In genomic region chr9:36161187-36161586, GRCh38 we compare ENCODE assay signal across 17 cellular contexts. TPM values are rescaled to one million over a fixed set of nuclear protein-coding genes. Genes with fewer than 3 reads are reported as not detected.
DNase-seq lines count a peak whose midpoint lies in the region; ATAC-seq, FAIRE-seq and TF ChIP-seq lines count a peak whose summit lies in the region.
"Had no signal": no experiment of that assay in that cellular context is flagged by ENCODE, and none has a peak within 500 bp of the region (broad histone marks: within the 10 kb centered on the region; RNA-seq: fewer than 3 reads in every experiment).

No MANE protein-coding gene starts in this region.

- ATAC-seq in left cardiac atrium, result no peak
- no peak for ATAC-seq in naive thymus-derived CD4-positive, alpha-beta T cell
- no peak for ATAC-seq in foreskin keratinocyte
- ATAC-seq: HCT116 had no signal

- POLR2A ChIA-PET in naive thymus-derived CD4-positive, alpha-beta T cell (lab: Charles Lee), result interaction anchor here (0.6 kb wide), 2 partner anchors 60 to 76 kb away, joined by 3 read pairs; no protein-coding TSS in a partner anchor

- H3K4me3 Mint-ChIP-seq in chondrocyte (ENCODE audit: unreplicated experiment), result no peak overlapping the region
- no peak overlapping the region for H3K4me3 Mint-ChIP-seq in naive thymus-derived CD4-positive, alpha-beta T cell
- H3K4me3 Mint-ChIP-seq: activated CD4-positive, alpha-beta memory T cell treated with anti-CD3 and anti-CD28 coated beads, Interleukin-2, amount 10 ng/mL, durations not matched to agents 7 days and 5 days; naive B cell; T-helper 2 cell treated with Interferon-gamma antibody and Interleukin-4, amounts not matched to agents 5 μg/mL and 100 μg/mL, for 36 hours had no signal

- H3K27ac ChIP-seq in right atrium auricular region (peak overlapping the region; percentile 48 to 77), vagina (peak overlapping the region; percentile 89), foreskin keratinocyte (no peak overlapping the region)
- no peak overlapping the region for H3K27ac ChIP-seq in naive thymus-derived CD4-positive, alpha-beta T cell (ENCODE audit: low read depth, low read length)

- TF ChIP-seq POLR2A in vagina (IDR thresholded peaks at IDR 0.05) (no peak), GM12891 (IDR thresholded peaks at IDR 0.05; ENCODE audit: low read depth, low read length) (no peak)

- H3K9me3 Mint-ChIP-seq in chondrocyte (ENCODE audit: low read depth), result no peaks in the 10 kb centered on the region
- peaks cover 0 to 3% (median 0%) of the 10 kb centered on the region in 11 donors for H3K9me3 Mint-ChIP-seq in naive thymus-derived CD4-positive, alpha-beta T cell

- peaks cover 16% of the 10 kb centered on the region for H3K36me3 Mint-ChIP-seq in chondrocyte (ENCODE audit: low read depth)
- peaks cover 0 to 42% (median 11%) of the 10 kb centered on the region in 5 donors for H3K36me3 Mint-ChIP-seq in naive thymus-derived CD4-positive, alpha-beta T cell

- H3K27me3 Mint-ChIP-seq in chondrocyte (ENCODE audit: low read depth), result no peaks in the 10 kb centered on the region
- peaks cover 0 to 5% (median 0%) of the 10 kb centered on the region in 5 donors for H3K27me3 Mint-ChIP-seq in naive thymus-derived CD4-positive, alpha-beta T cell
- H3K27me3 Mint-ChIP-seq: activated CD4-positive, alpha-beta memory T cell treated with anti-CD3 and anti-CD28 coated beads, Interleukin-2, amount 10 ng/mL, durations not matched to agents 7 days and 5 days; naive B cell had no signal

- peak overlapping the region; percentile 99 for H3K27ac Mint-ChIP-seq in chondrocyte (ENCODE audit: unreplicated experiment)
- peak overlapping the region in 7 of 9 donors; percentile 6 to 89 (median 63) for H3K27ac Mint-ChIP-seq in naive thymus-derived CD4-positive, alpha-beta T cell
- H3K27ac Mint-ChIP-seq: activated CD4-positive, alpha-beta memory T cell treated with anti-CD3 and anti-CD28 coated beads, Interleukin-2, amount 10 ng/mL, durations not matched to agents 7 days and 5 days; T-helper 2 cell treated with Interferon-gamma antibody and Interleukin-4, amounts not matched to agents 5 μg/mL and 100 μg/mL, for 36 hours had no signal

- no peak for FAIRE-seq in GM12891 (lab: Jason Lieb, UNC)

- DNase-seq in right atrium auricular region (ENCODE audit: low spot score) (no peak), left cardiac atrium (no peak), chondrocyte (ENCODE audit: low spot score) (peak; percentile 2), vagina (ENCODE audit: extremely low spot score in 2 of 2) (no peak), foreskin keratinocyte (no peak), GM12891 (ENCODE audit: insufficient read length, low spot score) (no peak), mucosa of gallbladder (ENCODE audit: low spot score) (no peak)
- no peak for DNase-seq in naive thymus-derived CD4-positive, alpha-beta T cell
- DNase-seq: activated CD4-positive, alpha-beta memory T cell treated with anti-CD3 and anti-CD28 coated beads, Interleukin-2, amount 10 ng/mL, durations not matched to agents 7 days and 5 days; DMS79 treated with DMSO at 0.1 percent for 48 hours; naive B cell; NCI-H1417 treated with DMSO at 0.1 percent for 48 hours; NCI-H510A; Peyer's patch had no signal

- H3K4me1 Mint-ChIP-seq in chondrocyte (ENCODE audit: low read depth), result peaks cover 79% of the 10 kb centered on the region
- H3K4me1 Mint-ChIP-seq in naive thymus-derived CD4-positive, alpha-beta T cell, result peaks cover under 1 to 19% (median 11%) of the 10 kb centered on the region in 7 donors

- peaks cover 0 to 43% of the 10 kb centered on the region in 2 donors for H3K4me1 ChIP-seq in right atrium auricular region
- peaks cover 0 to 2% of the 10 kb centered on the region in 2 donors for H3K4me1 ChIP-seq in naive thymus-derived CD4-positive, alpha-beta T cell (ENCODE audit: control insufficient read depth in 2 of 2, insufficient read depth in 2 of 2, low read length in 2 of 2)
- peaks cover 40% of the 10 kb centered on the region for H3K4me1 ChIP-seq in vagina
- no peaks in the 10 kb centered on the region for H3K4me1 ChIP-seq in foreskin keratinocyte

- no peaks in the 10 kb centered on the region for H3K27me3 ChIP-seq in right atrium auricular region
- no peaks in the 10 kb centered on the region for H3K27me3 ChIP-seq in naive thymus-derived CD4-positive, alpha-beta T cell (ENCODE audit: control insufficient read depth in 2 of 2, insufficient read depth in 2 of 2, low read length in 2 of 2)
- H3K27me3 ChIP-seq in vagina, result no peaks in the 10 kb centered on the region
- no peaks in the 10 kb centered on the region for H3K27me3 ChIP-seq in foreskin keratinocyte
- H3K27me3 ChIP-seq: Peyer's patch had no signal

- no peak for TF ChIP-seq CTCF in right atrium auricular region (IDR thresholded peaks at IDR 0.05)
- TF ChIP-seq CTCF in chondrocyte (IDR thresholded peaks at IDR 0.05), result no peak
- TF ChIP-seq CTCF in vagina (IDR thresholded peaks at IDR 0.05), result no peak
- TF ChIP-seq CTCF in foreskin keratinocyte (conservative IDR thresholded peaks at IDR 0.05), result no peak

- H3K36me3 ChIP-seq in right atrium auricular region (peaks cover 5% of the 10 kb centered on the region), vagina (peaks cover 0 to 6% of the 10 kb centered on the region in 2 donors)
- H3K36me3 ChIP-seq in naive thymus-derived CD4-positive, alpha-beta T cell (ENCODE audit: control insufficient read depth in 2 of 3, insufficient read depth in 3 of 3, low read length in 3 of 3), result peaks cover 0 to 8% (median 0%) of the 10 kb centered on the region in 3 experiments

- intact Hi-C loops in left cardiac atrium (cut with DNase I) (loop anchor here (10.0 kb wide), 2 partner anchors 56 to 206 kb away; partner anchors contain the start of gene OR2S2 (in 1 of the 2)), vagina (cut with DNase I) (no loop called here)
- intact Hi-C loops in naive thymus-derived CD4-positive, alpha-beta T cell (cut with micrococcal nuclease), result loop anchor here in 1 of 2 donors (1.0 kb wide), 1 partner anchor 9 kb away; no protein-coding TSS in a partner anchor

- CTCF ChIA-PET in naive thymus-derived CD4-positive, alpha-beta T cell (lab: Charles Lee), result interaction anchor here (2.7 to 2.8 kb wide), 2 partner anchors 58 to 60 kb away, joined by 7 to 8 read pairs; no protein-coding TSS in a partner anchor

- H3K4me3 ChIP-seq in right atrium auricular region (no peak overlapping the region), vagina (no peak overlapping the region)
- no peak overlapping the region for H3K4me3 ChIP-seq in naive thymus-derived CD4-positive, alpha-beta T cell (ENCODE audit: low read length)
- H3K4me3 ChIP-seq: Peyer's patch had no signal

- H3K9me3 ChIP-seq in right atrium auricular region (no peaks in the 10 kb centered on the region), vagina (no peaks in the 10 kb centered on the region)
- no peaks in the 10 kb centered on the region for H3K9me3 ChIP-seq in naive thymus-derived CD4-positive, alpha-beta T cell (ENCODE audit: control insufficient read depth in 2 of 3, low read length in 3 of 3)
- H3K9me3 ChIP-seq: Peyer's patch had no signal

TF ChIP-seq in GM12891, 5 proteins besides CTCF, POLR2A, EP300 and RAD21:
- no peak for TF ChIP-seq POU2F2 (IDR thresholded peaks at IDR 0.05; ENCODE audit: low read depth, low read length)
- no peak for TF ChIP-seq SPI1 (IDR thresholded peaks at IDR 0.05; ENCODE audit: low read depth, low read length)
- TF ChIP-seq PAX5 (IDR thresholded peaks at IDR 0.05; ENCODE audit: insufficient read depth, low read length, severe bottlenecking), result no peak

RNA-seq across cellular contexts. Expression of gene CCIN, which starts 8.0 kb away (rescaled TPM):
- total RNA-seq in right atrium auricular region, result not detected
- not detected for total RNA-seq in left cardiac atrium
- 2.4 to 2.7 TPM (median 2.4 TPM) in 3 replicates for total RNA-seq in chondrocyte
- total RNA-seq in naive thymus-derived CD4-positive, alpha-beta T cell, result 1 to 10 TPM in 1 of 5 experiments, under 1 TPM in 2, not detected in 2; 0.15 to 3.6 (median 0.56) TPM
- polyA plus RNA-seq in naive thymus-derived CD4-positive, alpha-beta T cell, result under 1 TPM in 1 of 2 donors, not detected in 1; 0.41 TPM
- total RNA-seq in vagina, result not detected
- total RNA-seq in foreskin keratinocyte, result 0.14 TPM in 1 of 2 replicates, not detected in the other
- polyA plus RNA-seq in foreskin keratinocyte, result 0.12 TPM in 1 of 2 replicates, not detected in the other
- not detected for polyA plus RNA-seq in GM12891 (2012; ENCODE audit: low read depth, missing spikeins)
- 0.12 TPM for total RNA-seq in mucosa of gallbladder
- total RNA-seq: kidney epithelial cell, Peyer's patch had no signal

RNA-seq across cellular contexts. Expression of gene GLIPR2, which starts 24.7 kb away (rescaled TPM):
- 10 to 100 TPM; 11.2 to 11.6 TPM for total RNA-seq in right atrium auricular region
- total RNA-seq in left cardiac atrium, result 10 to 100 TPM; 14.7 to 19.7 TPM
- 101 to 110 TPM (median 102 TPM) in 3 replicates for total RNA-seq in chondrocyte
- total RNA-seq in naive thymus-derived CD4-positive, alpha-beta T cell, result 10 to 100 TPM in 3 of 5 experiments, 1 to 10 TPM in 2; 7.7 to 74.7 (median 18.6) TPM
- polyA plus RNA-seq in naive thymus-derived CD4-positive, alpha-beta T cell, result 10 to 100 TPM; 38.8 to 68.6 TPM
- 34.9 TPM for total RNA-seq in vagina
- total RNA-seq in foreskin keratinocyte, result 2.4 and 4.2 TPM in 2 replicates
- 2.9 and 5.0 TPM in 2 replicates for polyA plus RNA-seq in foreskin keratinocyte
- polyA plus RNA-seq in GM12891 (2012; ENCODE audit: low read depth, missing spikeins), result 2.3 TPM
- 17.0 TPM for total RNA-seq in mucosa of gallbladder

RNA-seq across cellular contexts. Expression of gene CLTA, which starts 29.5 kb away (rescaled TPM):
- 10 to 100 TPM; 67.2 to 87.7 TPM for total RNA-seq in right atrium auricular region
- total RNA-seq in left cardiac atrium, result 10 to 100 TPM; 80.7 to 88.0 TPM
- 200 to 243 TPM (median 240 TPM) in 3 replicates for total RNA-seq in chondrocyte
- 100 to 1,000 TPM in 1 of 5 experiments, 10 to 100 TPM in 4; 32.2 to 140 (median 69.5) TPM for total RNA-seq in naive thymus-derived CD4-positive, alpha-beta T cell
- 100 to 1,000 TPM in 1 of 2 donors, 10 to 100 TPM in 1; 72.0 to 114 TPM for polyA plus RNA-seq in naive thymus-derived CD4-positive, alpha-beta T cell
- 199 TPM for total RNA-seq in vagina
- 249 and 260 TPM in 2 replicates for total RNA-seq in foreskin keratinocyte
- polyA plus RNA-seq in foreskin keratinocyte, result 307 and 311 TPM in 2 replicates
- polyA plus RNA-seq in GM12891 (2012; ENCODE audit: low read depth, missing spikeins), result 161 TPM
- total RNA-seq in mucosa of gallbladder, result 185 TPM

Comparison
In these comparisons a context has a peak if more than half of its experiments do, and no peak if none do; other contexts are left out.
1. H3K27ac ChIP-seq: peak in right atrium auricular region (2 of 2) and vagina (single experiment); none in naive thymus-derived CD4-positive, alpha-beta T cell (single experiment) and foreskin keratinocyte (single experiment).